Comparison of ENCODE assay signal across 25 cellular contexts in genomic region chr1:3176820-3177219, GRCh38.
"Had no signal": no experiment of that assay in that cellular context is flagged by ENCODE, and none has a peak within 500 bp of the region (broad histone marks: within the 10 kb centered on the region; RNA-seq: fewer than 3 reads in every experiment).

No MANE protein-coding gene starts in this region.

- H3K4me2 ChIP-seq: hepatocyte had no signal

- H3K4me1 ChIP-seq: colonic mucosa, foreskin keratinocyte had no signal

- H3K4me3 ChIP-seq: colonic mucosa, coronary artery, dorsolateral prefrontal cortex, esophagus muscularis mucosa, esophagus squamous epithelium, gastrocnemius medialis, gastroesophageal sphincter, heart left ventricle, heart right ventricle, hepatocyte had no signal

- H3K36me3 ChIP-seq: colonic mucosa, esophagus muscularis mucosa, esophagus squamous epithelium, gastrocnemius medialis, gastroesophageal sphincter, heart left ventricle, heart right ventricle had no signal

- DNase-seq: colonic mucosa; cortex of kidney; dermis blood vessel endothelial cell; dorsolateral prefrontal cortex; effector CD4-positive, alpha-beta T cell; effector CD8-positive, alpha-beta T cell; effector memory CD4-positive, alpha-beta T cell; effector memory CD8-positive, alpha-beta T cell; endodermal cell; erythroblast; esophagus squamous epithelium; foreskin fibroblast; foreskin keratinocyte; foreskin melanocyte; gastrocnemius medialis; glutamatergic neuron; head of caudate nucleus; heart left ventricle; heart right ventricle had no signal

- H3K27ac ChIP-seq: colonic mucosa, dorsolateral prefrontal cortex, epithelial cell of prostate, esophagus muscularis mucosa, esophagus squamous epithelium, foreskin keratinocyte, gastrocnemius medialis, gastroesophageal sphincter, heart left ventricle, heart right ventricle, hepatocyte had no signal

- H3K9me3 ChIP-seq: colonic mucosa, esophagus muscularis mucosa, esophagus squamous epithelium, gastrocnemius medialis, gastroesophageal sphincter, heart left ventricle, heart right ventricle had no signal

- ATAC-seq: effector memory CD8-positive, alpha-beta T cell; esophagus mucosa; foreskin keratinocyte; gastrocnemius medialis; gastroesophageal sphincter; heart left ventricle; heart right ventricle had no signal

- H2AFZ ChIP-seq: hepatocyte had no signal

- H3K27me3 ChIP-seq: colonic mucosa, foreskin keratinocyte, gastrocnemius medialis, gastroesophageal sphincter, heart left ventricle, hepatocyte had no signal
